ENCODE assay signal across 1 cellular context in genomic region chr22:31210830-31211503, GRCh38.
TF ChIP-seq lines count a peak whose summit lies in the region.

No MANE protein-coding gene starts in this region.

TF ChIP-seq in SK-N-SH treated with all-trans-retinoic acid at 6 μM for 48 hours, 23 proteins besides CTCF, POLR2A, EP300 and RAD21 (continued from another document):
- no peak for TF ChIP-seq TSHZ2 (CRISPR knock-in tag; IDR thresholded peaks at IDR 0.05)
- no peak for TF ChIP-seq BACH2 (CRISPR knock-in tag; IDR thresholded peaks at IDR 0.05; ENCODE audit: borderline replicate concordance)
TF ChIP-seq in SK-N-SH treated with all-trans-retinoic acid at 6 μM for 48 hours: peak in this region for 0.
